Comparison of ENCODE assay signal across 8 cellular contexts in genomic region chr1:110495926-110496600, GRCh38. TPM values are rescaled to one million over a fixed set of nuclear protein-coding genes. Genes with fewer than 3 reads are reported as not detected.
A peak's percentile ranks its signal among the peaks of the same experiment; 100 is the strongest.
DNase-seq lines count a peak whose midpoint lies in the region; ATAC-seq and TF ChIP-seq lines count a peak whose summit lies in the region.

No MANE protein-coding gene starts in this region.

- intact Hi-C loops in esophagus squamous epithelium (cut with DNase I): loop anchor here (2.0 kb wide), 1 partner anchor 83 kb away; no protein-coding TSS in a partner anchor

- TF ChIP-seq CTCF in esophagus squamous epithelium (IDR thresholded peaks at IDR 0.05): peak; percentile 60 to 96 (median 89)
- TF ChIP-seq CTCF in neural cell (IDR thresholded peaks at IDR 0.05; ENCODE audit: poor library complexity, severe bottlenecking): peak; percentile 98

- H3K9me3 ChIP-seq in Karpas-422 (ENCODE audit: low read length): no peaks in the 10 kb centered on the region
- H3K9me3 ChIP-seq in esophagus squamous epithelium: no peaks in the 10 kb centered on the region
- no peaks in the 10 kb centered on the region for H3K9me3 ChIP-seq in neural cell (ENCODE audit: low read length)

- no peak for ATAC-seq in GM19397 (IDR thresholded peaks at IDR 0.05; ENCODE audit: unreplicated experiment)

- TF ChIP-seq RAD21 in neural cell (conservative IDR thresholded peaks at IDR 0.05): peak; percentile 98

- 14 to 21% methylated on average over 7 to 8 of the region's 8 CpGs for WGBS in esophagus squamous epithelium, 2 donors

- no peaks in the 10 kb centered on the region for H4K20me1 ChIP-seq in Karpas-422 (ENCODE audit: insufficient read depth, low read depth, low read length)
- no peaks in the 10 kb centered on the region for H4K20me1 ChIP-seq in neural cell (ENCODE audit: insufficient read depth)

- H3F3A ChIP-seq in neural cell (ENCODE audit: insufficient read depth, low read length, poor library complexity, severe bottlenecking): no peaks in the 10 kb centered on the region

- no peak for TF ChIP-seq EP300 in neural cell (conservative IDR thresholded peaks at IDR 0.05; ENCODE audit: poor library complexity, severe bottlenecking)

- no peak for TF ChIP-seq POLR2A in esophagus squamous epithelium (IDR thresholded peaks at IDR 0.05)

- H3K9me2 ChIP-seq in Karpas-422 (replicated peaks; ENCODE audit: insufficient read depth, low read length) (no peaks in the 10 kb centered on the region), neural cell (ENCODE audit: insufficient read depth, low read length) (no peaks in the 10 kb centered on the region)

- peak; percentile 55 for DNase-seq in GDM1 (lab: John Stamatoyannopoulos, UW)
- DNase-seq in Karpas-422: peak; percentile 93
- DNase-seq in OCI-M2 (lab: John Stamatoyannopoulos, UW; ENCODE audit: unreplicated experiment): peak; percentile 71
- DNase-seq in activated T-cell treated with anti-CD3 and anti-CD28 coated beads for 1 hour (ENCODE audit: low read depth): peak; percentile 71
- DNase-seq in esophagus squamous epithelium (lab: John Stamatoyannopoulos, UW): no peak
- DNase-seq in stimulated activated naive CD4-positive, alpha-beta T cell treated with Interleukin-2 at 50 U/mL for 16 hours (lab: John Stamatoyannopoulos, UW): peak; percentile 67

- no peaks in the 10 kb centered on the region for H3K4me1 ChIP-seq in Karpas-422 (ENCODE audit: low read length)
- H3K4me1 ChIP-seq in esophagus squamous epithelium: peaks cover 7 to 22% (median 11%) of the 10 kb centered on the region in 3 donors

- H2AFZ ChIP-seq in Karpas-422 (ENCODE audit: low read length) (no peak overlapping the region), neural cell (ENCODE audit: low read depth, low read length) (no peak overlapping the region)

- H3K27ac ChIP-seq in Karpas-422 (ENCODE audit: low read length) (no peak overlapping the region), esophagus squamous epithelium (no peak overlapping the region), neural cell (ENCODE audit: low read length) (no peak overlapping the region)

- H3K27me3 ChIP-seq in Karpas-422 (ENCODE audit: low read length) (no peaks in the 10 kb centered on the region), esophagus squamous epithelium (no peaks in the 10 kb centered on the region), neural cell (ENCODE audit: insufficient read depth, low read depth, low read length) (no peaks in the 10 kb centered on the region)

- no peak overlapping the region for H3K4me2 ChIP-seq in Karpas-422 (ENCODE audit: low read depth, low read length, poor library complexity, severe bottlenecking)
- no peak overlapping the region for H3K4me2 ChIP-seq in neural cell (ENCODE audit: low read length)

- no peaks in the 10 kb centered on the region for H3K36me3 ChIP-seq in Karpas-422 (ENCODE audit: insufficient read depth, low read length)
- H3K36me3 ChIP-seq in esophagus squamous epithelium: no peaks in the 10 kb centered on the region
- no peaks in the 10 kb centered on the region for H3K36me3 ChIP-seq in neural cell (ENCODE audit: insufficient read depth, low read length)

- H3K79me2 ChIP-seq in Karpas-422 (ENCODE audit: low read length): no peaks in the 10 kb centered on the region
- H3K79me2 ChIP-seq in neural cell (replicated peaks; ENCODE audit: insufficient read depth, low read length): no peaks in the 10 kb centered on the region

- H3K4me3 ChIP-seq in Karpas-422 (ENCODE audit: low read length): no peak overlapping the region
- H3K4me3 ChIP-seq in esophagus squamous epithelium: no peak overlapping the region
- H3K4me3 ChIP-seq in neural cell (ENCODE audit: low read length): no peak overlapping the region

- H3K9ac ChIP-seq in Karpas-422 (ENCODE audit: low read length) (no peak overlapping the region), neural cell (ENCODE audit: low read length) (no peak overlapping the region)

TF ChIP-seq in neural cell, 6 proteins besides CTCF, POLR2A, EP300 and RAD21:
- no peak for TF ChIP-seq EZH2 (IDR thresholded peaks at IDR 0.05; ENCODE audit: borderline replicate concordance, insufficient read depth, low read length, poor library complexity, severe bottlenecking)
- TF ChIP-seq MXI1 (conservative IDR thresholded peaks at IDR 0.05; ENCODE audit: poor library complexity, severe bottlenecking): no peak
- no peak for TF ChIP-seq TAF1 (IDR thresholded peaks at IDR 0.05; ENCODE audit: low read depth)
- TF ChIP-seq SMC3 (conservative IDR thresholded peaks at IDR 0.05; ENCODE audit: poor library complexity): peak; percentile 90
- TF ChIP-seq POLR2AphosphoS5 (IDR thresholded peaks at IDR 0.05): no peak

RNA-seq across cellular contexts. Expression of gene KCNA10, which starts 22.9 kb away (rescaled TPM):
- total RNA-seq in Karpas-422 (2014; rRNA removed; shearing (Covaris generic); ENCODE audit: low replicate concordance): not detected in 2 replicates
- not detected for total RNA-seq in esophagus squamous epithelium
- polyA plus RNA-seq in neural cell: not detected in 2 replicates
- polyA minus RNA-seq in neural cell: not detected in 2 replicates

RNA-seq across cellular contexts. Expression of gene PROK1, which starts 45.1 kb away (rescaled TPM):
- total RNA-seq in Karpas-422 (2014; rRNA removed; shearing (Covaris generic); ENCODE audit: low replicate concordance): not detected in 2 replicates
- total RNA-seq in esophagus squamous epithelium: 1 to 10 TPM in 1 of 4 donors, under 1 TPM in 1, not detected in 2; 0.35 to 2.3 TPM
- polyA plus RNA-seq in neural cell: 0.54 and 1.5 TPM in 2 replicates
- not detected in 2 replicates for polyA minus RNA-seq in neural cell
